ENCODE assay signal across 9 cellular contexts in the genomic region with DNA sequence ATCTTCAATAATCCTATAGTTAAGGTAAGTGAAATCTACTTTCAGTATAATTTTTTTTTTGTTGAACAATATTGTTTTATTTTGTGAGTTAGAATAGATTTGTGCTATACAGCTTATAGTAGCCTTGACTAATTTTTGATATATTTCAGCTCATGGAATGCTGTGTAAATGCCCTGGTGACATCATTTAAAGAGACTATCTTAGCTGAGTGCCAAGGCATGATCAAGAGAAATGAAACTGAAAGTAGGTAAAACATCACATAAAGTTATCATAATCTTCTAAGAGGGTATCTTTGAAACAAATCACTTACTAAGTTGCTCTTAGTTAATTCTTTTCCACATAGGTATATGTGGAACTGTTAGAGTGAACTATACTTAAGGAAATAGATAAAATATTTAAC. TPM values are rescaled to one million over a fixed set of nuclear protein-coding genes. Genes with fewer than 3 reads are reported as not detected.
A peak's percentile ranks its signal among the peaks of the same experiment; 100 is the strongest.
DNase-seq lines count a peak whose midpoint lies in the region; ATAC-seq and TF ChIP-seq lines count a peak whose summit lies in the region.
"Had no signal": no experiment of that assay in that cellular context is flagged by ENCODE, and none has a peak within 500 bp of the region (broad histone marks: within the 10 kb centered on the region; RNA-seq: fewer than 3 reads in every experiment).

No MANE protein-coding gene starts in this region.

- no peaks in the 10 kb centered on the region for H3K9me3 ChIP-seq in CD4-positive, alpha-beta memory T cell (ENCODE audit: control insufficient read depth in 1 of 2, low read length in 2 of 2)

- peaks cover 17% of the 10 kb centered on the region for H3K4me1 ChIP-seq in CD4-positive, alpha-beta memory T cell (ENCODE audit: insufficient read depth, low read length)

- H3K27ac ChIP-seq in CD4-positive, alpha-beta memory T cell (ENCODE audit: low read depth, low read length) = peak overlapping the region; percentile 50

- peak; percentile 75 for ATAC-seq in GM19395 (IDR thresholded peaks at IDR 0.05; ENCODE audit: unreplicated experiment)
- ATAC-seq in HG03520 (IDR thresholded peaks at IDR 0.05; ENCODE audit: unreplicated experiment) = no peak
- ATAC-seq in HG03095 (IDR thresholded peaks at IDR 0.05; ENCODE audit: unreplicated experiment) = no peak

- no peak overlapping the region for H3K4me3 ChIP-seq in CD4-positive, alpha-beta memory T cell (ENCODE audit: low read length in 2 of 2)
- H3K4me3 ChIP-seq in fibroblast of villous mesenchyme (ENCODE audit: low read depth, low read length) = no peak overlapping the region

- H3K36me3 Mint-ChIP-seq in CD4-positive, alpha-beta memory T cell = peaks cover 18 to 46% of the 10 kb centered on the region in 2 donors

- POLR2A ChIA-PET in CD4-positive, alpha-beta memory T cell (lab: Charles Lee; ENCODE audit: partially characterized antibody) = no interaction called here

- H3K4me1 Mint-ChIP-seq in CD4-positive, alpha-beta memory T cell = peaks cover 10 to 25% (median 20%) of the 10 kb centered on the region in 4 donors

- no peaks in the 10 kb centered on the region for H3K27me3 ChIP-seq in CD4-positive, alpha-beta memory T cell (ENCODE audit: insufficient read depth, low read length)

- TF ChIP-seq CTCF in fibroblast of villous mesenchyme (IDR thresholded peaks at IDR 0.05; ENCODE audit: insufficient read depth, low read depth, low read length) = no peak

- CTCF ChIA-PET in CD4-positive, alpha-beta memory T cell (lab: Charles Lee; ENCODE audit: partially characterized antibody) = interaction anchor here (1.5 kb wide), 1 partner anchor 62 kb away, joined by 3 read pairs; no protein-coding TSS in a partner anchor

- peak overlapping the region; percentile 58 to 83 (median 69) for H3K27ac Mint-ChIP-seq in CD4-positive, alpha-beta memory T cell

- H3K27me3 Mint-ChIP-seq in CD4-positive, alpha-beta memory T cell = no peaks in the 10 kb centered on the region

- H3K36me3 ChIP-seq in CD4-positive, alpha-beta memory T cell (ENCODE audit: insufficient read depth, low read length) = peaks cover 20% of the 10 kb centered on the region

- H3K9me3 Mint-ChIP-seq in CD4-positive, alpha-beta memory T cell = no peaks in the 10 kb centered on the region

- intact Hi-C loops in CD4-positive, alpha-beta memory T cell (cut with micrococcal nuclease) = no loop called here

- H3K4me3 Mint-ChIP-seq in CD4-positive, alpha-beta memory T cell = peak overlapping the region in 7 of 8 donors; percentile 16 to 57 (median 37)

- peak in 4 of 5 donors; percentile 8 to 39 (median 20) for DNase-seq in CD4-positive, alpha-beta memory T cell
- DNase-seq in OCI-M1 (lab: John Stamatoyannopoulos, UW) (peak; percentile 45), fibroblast of villous mesenchyme (ENCODE audit: low read depth) (peak; percentile 70), HuH-7 (ENCODE audit: low spot score) (no peak), NCI-H1694 (lab: John Stamatoyannopoulos, UW) (no peak)
- DNase-seq: NCI-H510A had no signal

RNA-seq across cellular contexts. Expression of a gene that starts 51.4 kb away (rescaled TPM):
- 10 to 100 TPM; 19.3 to 19.5 TPM for total RNA-seq in CD4-positive, alpha-beta memory T cell
- polyA plus RNA-seq in CD4-positive, alpha-beta memory T cell = 10 to 100 TPM; 42.7 to 54.2 TPM
- 70.2 and 75.1 TPM in 2 replicates for total RNA-seq in fibroblast of villous mesenchyme

Comparison
In these comparisons a context has a peak if more than half of its experiments do, and no peak if none do; other contexts are left out.
1. DNase-seq: peak in CD4-positive, alpha-beta memory T cell (4 of 5), OCI-M1 (single experiment) and fibroblast of villous mesenchyme (single experiment); none in HuH-7 (single experiment) and NCI-H1694 (single experiment).